In genomic region chr14:20682435-20683124, GRCh38 we compare ENCODE assay signal across 1 cellular context.
A peak's percentile ranks its signal among the peaks of the same experiment; 100 is the strongest.
TF ChIP-seq lines count a peak whose summit lies in the region.

No MANE protein-coding gene starts in this region.

TF ChIP-seq in HepG2, 621 proteins besides CTCF, POLR2A, EP300 and RAD21 (continued from another document and continues in another):
- TF ChIP-seq, protein P1, sequence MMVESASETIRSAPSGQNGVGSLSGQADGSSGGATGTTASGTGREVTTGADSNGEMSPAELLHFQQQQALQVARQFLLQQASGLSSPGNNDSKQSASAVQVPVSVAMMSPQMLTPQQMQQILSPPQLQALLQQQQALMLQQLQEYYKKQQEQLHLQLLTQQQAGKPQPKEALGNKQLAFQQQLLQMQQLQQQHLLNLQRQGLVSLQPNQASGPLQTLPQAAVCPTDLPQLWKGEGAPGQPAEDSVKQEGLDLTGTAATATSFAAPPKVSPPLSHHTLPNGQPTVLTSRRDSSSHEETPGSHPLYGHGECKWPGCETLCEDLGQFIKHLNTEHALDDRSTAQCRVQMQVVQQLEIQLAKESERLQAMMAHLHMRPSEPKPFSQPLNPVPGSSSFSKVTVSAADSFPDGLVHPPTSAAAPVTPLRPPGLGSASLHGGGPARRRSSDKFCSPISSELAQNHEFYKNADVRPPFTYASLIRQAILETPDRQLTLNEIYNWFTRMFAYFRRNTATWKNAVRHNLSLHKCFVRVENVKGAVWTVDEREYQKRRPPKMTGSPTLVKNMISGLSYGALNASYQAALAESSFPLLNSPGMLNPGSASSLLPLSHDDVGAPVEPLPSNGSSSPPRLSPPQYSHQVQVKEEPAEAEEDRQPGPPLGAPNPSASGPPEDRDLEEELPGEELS (CRISPR knock-in tag; IDR thresholded peaks at IDR 0.05) = no peak
- TF ChIP-seq ZFP36L1 (CRISPR knock-in tag; IDR thresholded peaks at IDR 0.05) (no peak), ZNF775 (CRISPR knock-in tag; IDR thresholded peaks at IDR 0.05; ENCODE audit: borderline replicate concordance) (no peak), HES4 (CRISPR knock-in tag; IDR thresholded peaks at IDR 0.05; ENCODE audit: borderline replicate concordance) (0 out of 2 replicates have a peak, but pooled peaks have one; percentile 57), RNF2 (conservative IDR thresholded peaks at IDR 0.05; ENCODE audit: low read depth) (no peak), SUZ12 (IDR thresholded peaks at IDR 0.05; ENCODE audit: low read depth, low read length) (no peak), ATAD3A (CRISPR knock-in tag; IDR thresholded peaks at IDR 0.05) (no peak), ZFP91 (CRISPR knock-in tag; IDR thresholded peaks at IDR 0.05; ENCODE audit: borderline replicate concordance) (peak; percentile 77; the same call in 1 of the 2 replicates), XRCC5 (optimal IDR thresholded peaks at IDR 0.05; ENCODE audit: low read length) (peak; percentile 25), ZNF761 (CRISPR knock-in tag; conservative IDR thresholded peaks at IDR 0.05) (no peak; the same call in 1 of the 2 replicates), ZNF564 (CRISPR knock-in tag; IDR thresholded peaks at IDR 0.05) (no peak; the same call in 1 of the 2 replicates), ZNF33A (CRISPR knock-in tag; IDR thresholded peaks at IDR 0.05; ENCODE audit: borderline replicate concordance) (no peak), RORA (CRISPR knock-in tag; IDR thresholded peaks at IDR 0.05) (no peak), ZNF30 (CRISPR knock-in tag; IDR thresholded peaks at IDR 0.05) (no peak), ZHX2 (IDR thresholded peaks at IDR 0.05; ENCODE audit: low read depth) (peak; percentile 85), ZHX2 (CRISPR knock-in tag; IDR thresholded peaks at IDR 0.05; ENCODE audit: borderline replicate concordance) (no peak), NFKBIZ (CRISPR knock-in tag; IDR thresholded peaks at IDR 0.05) (0 out of 2 replicates have a peak, but pooled peaks have one; percentile 8), JUN (CRISPR knock-in tag; IDR thresholded peaks at IDR 0.05) (0 out of 2 replicates have a peak, but pooled peaks have one; percentile 28), BCL6 (CRISPR knock-in tag; IDR thresholded peaks at IDR 0.05) (no peak)
- TF ChIP-seq, protein P2, sequence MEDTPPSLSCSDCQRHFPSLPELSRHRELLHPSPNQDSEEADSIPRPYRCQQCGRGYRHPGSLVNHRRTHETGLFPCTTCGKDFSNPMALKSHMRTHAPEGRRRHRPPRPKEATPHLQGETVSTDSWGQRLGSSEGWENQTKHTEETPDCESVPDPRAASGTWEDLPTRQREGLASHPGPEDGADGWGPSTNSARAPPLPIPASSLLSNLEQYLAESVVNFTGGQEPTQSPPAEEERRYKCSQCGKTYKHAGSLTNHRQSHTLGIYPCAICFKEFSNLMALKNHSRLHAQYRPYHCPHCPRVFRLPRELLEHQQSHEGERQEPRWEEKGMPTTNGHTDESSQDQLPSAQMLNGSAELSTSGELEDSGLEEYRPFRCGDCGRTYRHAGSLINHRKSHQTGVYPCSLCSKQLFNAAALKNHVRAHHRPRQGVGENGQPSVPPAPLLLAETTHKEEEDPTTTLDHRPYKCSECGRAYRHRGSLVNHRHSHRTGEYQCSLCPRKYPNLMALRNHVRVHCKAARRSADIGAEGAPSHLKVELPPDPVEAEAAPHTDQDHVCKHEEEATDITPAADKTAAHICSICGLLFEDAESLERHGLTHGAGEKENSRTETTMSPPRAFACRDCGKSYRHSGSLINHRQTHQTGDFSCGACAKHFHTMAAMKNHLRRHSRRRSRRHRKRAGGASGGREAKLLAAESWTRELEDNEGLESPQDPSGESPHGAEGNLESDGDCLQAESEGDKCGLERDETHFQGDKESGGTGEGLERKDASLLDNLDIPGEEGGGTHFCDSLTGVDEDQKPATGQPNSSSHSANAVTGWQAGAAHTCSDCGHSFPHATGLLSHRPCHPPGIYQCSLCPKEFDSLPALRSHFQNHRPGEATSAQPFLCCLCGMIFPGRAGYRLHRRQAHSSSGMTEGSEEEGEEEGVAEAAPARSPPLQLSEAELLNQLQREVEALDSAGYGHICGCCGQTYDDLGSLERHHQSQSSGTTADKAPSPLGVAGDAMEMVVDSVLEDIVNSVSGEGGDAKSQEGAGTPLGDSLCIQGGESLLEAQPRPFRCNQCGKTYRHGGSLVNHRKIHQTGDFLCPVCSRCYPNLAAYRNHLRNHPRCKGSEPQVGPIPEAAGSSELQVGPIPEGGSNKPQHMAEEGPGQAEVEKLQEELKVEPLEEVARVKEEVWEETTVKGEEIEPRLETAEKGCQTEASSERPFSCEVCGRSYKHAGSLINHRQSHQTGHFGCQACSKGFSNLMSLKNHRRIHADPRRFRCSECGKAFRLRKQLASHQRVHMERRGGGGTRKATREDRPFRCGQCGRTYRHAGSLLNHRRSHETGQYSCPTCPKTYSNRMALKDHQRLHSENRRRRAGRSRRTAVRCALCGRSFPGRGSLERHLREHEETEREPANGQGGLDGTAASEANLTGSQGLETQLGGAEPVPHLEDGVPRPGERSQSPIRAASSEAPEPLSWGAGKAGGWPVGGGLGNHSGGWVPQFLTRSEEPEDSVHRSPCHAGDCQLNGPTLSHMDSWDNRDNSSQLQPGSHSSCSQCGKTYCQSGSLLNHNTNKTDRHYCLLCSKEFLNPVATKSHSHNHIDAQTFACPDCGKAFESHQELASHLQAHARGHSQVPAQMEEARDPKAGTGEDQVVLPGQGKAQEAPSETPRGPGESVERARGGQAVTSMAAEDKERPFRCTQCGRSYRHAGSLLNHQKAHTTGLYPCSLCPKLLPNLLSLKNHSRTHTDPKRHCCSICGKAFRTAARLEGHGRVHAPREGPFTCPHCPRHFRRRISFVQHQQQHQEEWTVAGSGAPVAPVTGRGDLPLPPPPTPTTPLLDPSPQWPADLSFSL (CRISPR knock-in tag; IDR thresholded peaks at IDR 0.05) = no peak
- TF ChIP-seq, protein P3, sequence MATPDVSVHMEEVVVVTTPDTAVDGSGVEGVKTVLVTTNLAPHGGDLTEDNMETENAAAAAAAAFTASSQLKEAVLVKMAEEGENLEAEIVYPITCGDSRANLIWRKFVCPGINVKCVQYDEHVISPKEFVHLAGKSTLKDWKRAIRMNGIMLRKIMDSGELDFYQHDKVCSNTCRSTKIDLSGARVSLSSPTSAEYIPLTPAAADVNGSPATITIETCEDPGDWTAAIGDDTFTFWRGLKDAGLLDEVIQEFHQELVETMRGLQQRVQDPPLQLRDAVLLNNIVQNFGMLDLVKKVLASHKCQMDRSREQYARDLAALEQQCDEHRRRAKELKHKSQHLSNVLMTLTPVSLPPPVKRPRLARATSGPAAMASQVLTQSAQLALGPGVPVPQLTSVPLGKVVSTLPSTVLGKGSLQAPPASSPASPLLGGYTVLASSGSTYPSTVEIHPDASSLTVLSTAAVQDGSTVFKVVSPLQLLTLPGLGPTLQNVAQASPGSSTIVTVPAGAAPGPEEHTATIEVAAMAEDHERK (CRISPR knock-in tag; IDR thresholded peaks at IDR 0.05; ENCODE audit: low read depth) = no peak
- TF ChIP-seq, protein P4, sequence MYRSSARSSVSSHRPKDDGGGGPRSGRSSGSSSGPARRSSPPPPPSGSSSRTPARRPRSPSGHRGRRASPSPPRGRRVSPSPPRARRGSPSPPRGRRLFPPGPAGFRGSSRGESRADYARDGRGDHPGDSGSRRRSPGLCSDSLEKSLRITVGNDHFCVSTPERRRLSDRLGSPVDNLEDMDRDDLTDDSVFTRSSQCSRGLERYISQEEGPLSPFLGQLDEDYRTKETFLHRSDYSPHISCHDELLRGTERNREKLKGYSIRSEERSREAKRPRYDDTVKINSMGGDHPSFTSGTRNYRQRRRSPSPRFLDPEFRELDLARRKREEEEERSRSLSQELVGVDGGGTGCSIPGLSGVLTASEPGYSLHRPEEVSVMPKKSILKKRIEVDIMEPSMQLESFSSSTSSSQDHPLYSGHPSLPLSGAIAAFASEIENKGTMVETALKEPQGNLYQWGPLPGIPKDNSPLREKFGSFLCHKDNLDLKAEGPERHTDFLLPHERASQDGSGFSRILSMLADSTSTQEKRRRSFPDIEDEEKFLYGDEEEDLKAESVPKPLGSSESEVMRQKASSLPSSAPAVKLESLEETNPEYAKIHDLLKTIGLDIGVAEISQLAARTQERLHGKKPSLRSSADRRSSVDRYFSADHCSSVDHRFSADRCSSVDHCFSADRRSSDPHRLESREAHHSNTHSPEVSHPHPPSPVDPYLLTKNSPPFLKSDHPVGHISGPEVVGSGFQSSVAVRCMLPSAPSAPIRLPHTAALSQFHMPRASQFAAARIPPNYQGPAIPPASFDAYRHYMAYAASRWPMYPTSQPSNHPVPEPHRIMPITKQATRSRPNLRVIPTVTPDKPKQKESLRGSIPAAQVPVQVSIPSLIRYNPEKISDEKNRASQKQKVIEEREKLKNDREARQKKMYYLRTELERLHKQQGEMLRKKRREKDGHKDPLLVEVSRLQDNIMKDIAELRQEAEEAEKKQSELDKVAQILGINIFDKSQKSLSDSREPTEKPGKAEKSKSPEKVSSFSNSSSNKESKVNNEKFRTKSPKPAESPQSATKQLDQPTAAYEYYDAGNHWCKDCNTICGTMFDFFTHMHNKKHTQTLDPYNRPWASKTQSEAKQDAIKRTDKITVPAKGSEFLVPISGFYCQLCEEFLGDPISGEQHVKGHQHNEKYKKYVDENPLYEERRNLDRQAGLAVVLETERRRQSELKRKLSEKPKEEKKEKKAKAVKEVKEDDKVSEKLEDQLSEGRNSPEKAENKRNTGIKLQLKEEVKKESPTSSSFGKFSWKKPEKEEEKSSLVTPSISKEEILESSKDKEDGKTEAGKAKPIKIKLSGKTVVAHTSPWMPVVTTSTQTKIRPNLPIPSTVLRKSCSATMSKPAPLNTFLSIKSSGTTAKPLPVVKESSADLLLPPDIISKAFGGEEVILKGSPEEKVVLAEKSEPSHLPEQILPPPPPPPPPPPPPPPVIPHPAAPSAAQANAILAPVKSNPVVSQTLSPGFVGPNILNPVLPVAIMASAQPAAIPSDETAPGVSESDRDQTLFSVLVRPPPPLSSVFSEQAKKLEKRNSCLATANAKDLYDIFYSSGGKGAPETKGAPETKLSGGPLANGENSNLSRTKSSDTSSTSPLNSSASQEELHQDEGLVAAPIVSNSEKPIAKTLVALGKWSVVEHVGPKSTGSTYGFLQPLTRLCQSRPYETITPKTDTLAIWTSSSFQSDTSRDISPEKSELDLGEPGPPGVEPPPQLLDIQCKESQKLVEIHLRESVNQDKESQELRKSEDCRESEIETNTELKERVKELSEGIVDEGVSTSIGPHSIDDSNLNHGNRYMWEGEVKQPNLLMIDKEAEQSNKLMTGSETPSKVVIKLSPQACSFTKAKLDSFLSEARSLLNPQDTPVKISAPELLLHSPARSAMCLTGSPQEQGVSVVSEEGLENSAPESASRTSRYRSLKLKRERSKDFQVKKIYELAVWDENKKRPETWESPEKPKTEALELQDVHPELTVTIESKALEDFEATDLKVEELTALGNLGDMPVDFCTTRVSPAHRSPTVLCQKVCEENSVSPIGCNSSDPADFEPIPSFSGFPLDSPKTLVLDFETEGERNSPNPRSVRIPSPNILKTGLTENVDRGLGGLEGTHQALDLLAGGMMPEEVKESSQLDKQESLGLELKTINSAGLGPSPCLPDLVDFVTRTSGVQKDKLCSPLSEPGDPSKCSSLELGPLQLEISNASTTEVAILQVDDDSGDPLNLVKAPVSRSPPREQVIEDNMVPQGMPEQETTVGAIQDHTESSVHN (CRISPR knock-in tag; IDR thresholded peaks at IDR 0.05) = 0 out of 2 replicates have a peak, but pooled peaks have one; percentile 22
- TF ChIP-seq, protein P5, sequence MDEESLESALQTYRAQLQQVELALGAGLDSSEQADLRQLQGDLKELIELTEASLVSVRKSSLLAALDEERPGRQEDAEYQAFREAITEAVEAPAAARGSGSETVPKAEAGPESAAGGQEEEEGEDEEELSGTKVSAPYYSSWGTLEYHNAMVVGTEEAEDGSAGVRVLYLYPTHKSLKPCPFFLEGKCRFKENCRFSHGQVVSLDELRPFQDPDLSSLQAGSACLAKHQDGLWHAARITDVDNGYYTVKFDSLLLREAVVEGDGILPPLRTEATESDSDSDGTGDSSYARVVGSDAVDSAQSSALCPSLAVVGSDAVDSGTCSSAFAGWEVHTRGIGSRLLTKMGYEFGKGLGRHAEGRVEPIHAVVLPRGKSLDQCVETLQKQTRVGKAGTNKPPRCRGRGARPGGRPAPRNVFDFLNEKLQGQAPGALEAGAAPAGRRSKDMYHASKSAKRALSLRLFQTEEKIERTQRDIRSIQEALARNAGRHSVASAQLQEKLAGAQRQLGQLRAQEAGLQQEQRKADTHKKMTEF (CRISPR knock-in tag; IDR thresholded peaks at IDR 0.05) = no peak; the same call in 1 of the 2 replicates
